Comparison of ENCODE assay signal across 13 cellular contexts in the genomic region with DNA sequence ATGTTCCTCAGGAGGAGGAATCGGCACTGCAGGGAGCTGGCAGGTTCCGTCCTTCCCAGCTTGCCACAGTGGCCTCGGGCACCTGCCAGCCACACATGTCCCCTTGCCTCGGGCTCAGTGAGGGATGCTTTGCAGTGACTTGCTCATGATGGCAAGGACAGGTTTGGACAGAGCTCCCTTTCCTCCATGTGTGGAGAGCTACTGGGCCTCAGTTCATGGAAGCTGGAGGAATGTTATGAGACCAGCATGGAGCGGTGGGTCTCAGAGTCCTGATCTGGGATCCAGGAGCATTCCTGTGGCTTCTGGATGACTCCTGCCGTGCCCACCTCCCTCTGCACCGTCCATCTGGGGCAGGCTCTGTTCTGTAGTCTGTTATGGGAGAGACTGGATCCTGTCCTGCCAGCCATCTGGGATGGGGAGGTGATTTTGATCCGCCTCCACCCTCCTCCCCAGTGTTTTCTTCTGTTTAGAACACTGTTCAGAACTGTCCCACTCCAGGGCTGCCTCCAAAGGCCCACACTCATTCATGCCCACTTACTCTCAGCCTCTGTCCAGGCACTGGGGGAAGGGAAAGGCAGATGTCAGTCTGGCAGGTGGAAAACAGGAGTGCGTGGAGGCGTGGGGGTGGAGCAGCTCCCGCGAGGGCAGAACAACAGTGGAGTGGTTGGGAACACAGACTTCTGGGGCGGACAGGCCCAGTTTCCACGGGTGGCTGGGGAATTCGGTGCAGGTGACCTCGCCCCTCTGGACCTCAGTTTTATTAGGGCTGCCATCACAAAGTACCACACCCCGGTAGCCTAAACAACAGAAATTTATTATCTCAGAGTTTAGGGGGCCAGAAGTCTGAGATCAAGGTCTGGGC. TPM values are rescaled to one million over a fixed set of nuclear protein-coding genes. Genes with fewer than 3 reads are reported as not detected.
DNase-seq lines count a peak whose midpoint lies in the region; ATAC-seq and TF ChIP-seq lines count a peak whose summit lies in the region.
"Had no signal": no experiment of that assay in that cellular context is flagged by ENCODE, and none has a peak within 500 bp of the region (broad histone marks: within the 10 kb centered on the region; RNA-seq: fewer than 3 reads in every experiment).

No MANE protein-coding gene starts in this region.

- H3K27ac Mint-ChIP-seq in endodermal cell (peak overlapping the region; percentile 73), progenitor cell of endocrine pancreas (peak overlapping the region; percentile 94)

- TF ChIP-seq CTCF in endodermal cell (conservative IDR thresholded peaks at IDR 0.05) (no peak), progenitor cell of endocrine pancreas (IDR thresholded peaks at IDR 0.05; ENCODE audit: unreplicated experiment) (no peak)

- H3K9ac ChIP-seq in endodermal cell (ENCODE audit: extremely low read depth, low read length, poor library complexity, severe bottlenecking) = no peak overlapping the region

- H3K27me3 Mint-ChIP-seq in endodermal cell (ENCODE audit: insufficient read depth) (no peaks in the 10 kb centered on the region), progenitor cell of endocrine pancreas (no peaks in the 10 kb centered on the region)

- no peaks in the 10 kb centered on the region for H3K36me3 ChIP-seq in endodermal cell (ENCODE audit: control insufficient read depth, insufficient read depth, low read length)

- DNase-seq in ELR (ENCODE audit: low read depth) (peak; percentile 28), NCI-H226 (peak; percentile 31), endodermal cell (no peak), progenitor cell of endocrine pancreas (ENCODE audit: low spot score, unreplicated experiment) (no peak), erythroblast (lab: John Stamatoyannopoulos, UW) (no peak), AG08396 (ENCODE audit: low spot score) (no peak)
- DNase-seq: activated T-cell treated with anti-CD3 and anti-CD28 coated beads for 4 hours; DMS153; Karpas-422; midbrain; stimulated activated CD4-positive, alpha-beta T cell treated with anti-CD3 and anti-CD28 coated beads, Interleukin-12 subunit alpha, Interleukin-12 subunit beta, amount 100 ng/mL, for 4 hours had no signal

- WGBS in endodermal cell (ENCODE audit: insufficient coverage in 1 of 2, insufficient read length in 1 of 2), 2 experiments = 90 to 91% methylated on average over 11 to 17 of the region's 17 CpGs

- H3K4me3 Mint-ChIP-seq in endodermal cell (no peak overlapping the region), progenitor cell of endocrine pancreas (ENCODE audit: low read depth) (no peak overlapping the region)

- H3K27ac ChIP-seq in endodermal cell (ENCODE audit: low read depth, low read length) = no peak overlapping the region

- H3K9me3 ChIP-seq in endodermal cell (ENCODE audit: control insufficient read depth, low read length) = peaks cover 8% of the 10 kb centered on the region

- peaks cover 11% of the 10 kb centered on the region for H3K4me1 Mint-ChIP-seq in endodermal cell
- peaks cover 18% of the 10 kb centered on the region for H3K4me1 Mint-ChIP-seq in progenitor cell of endocrine pancreas (ENCODE audit: low read depth)

- no peak for ATAC-seq in activated CD4-positive, CD25-positive, alpha-beta regulatory T cell treated with anti-CD3 and anti-CD28 coated beads, Interleukin-2, amount 50 U/mL, for 24 hours
- no peak for ATAC-seq in GM18520 (IDR thresholded peaks at IDR 0.05; ENCODE audit: unreplicated experiment)

- no peaks in the 10 kb centered on the region for H3K27me3 ChIP-seq in endodermal cell (ENCODE audit: control insufficient read depth, insufficient read depth, low read length, poor library complexity, severe bottlenecking)

- H3K36me3 Mint-ChIP-seq in endodermal cell (ENCODE audit: low read depth) = peaks cover 11% of the 10 kb centered on the region
- peaks cover 26% of the 10 kb centered on the region for H3K36me3 Mint-ChIP-seq in progenitor cell of endocrine pancreas (ENCODE audit: insufficient read depth)

- no peak for TF ChIP-seq POLR2A in erythroblast (IDR thresholded peaks at IDR 0.05; ENCODE audit: low read length)

- H3K9me3 Mint-ChIP-seq in endodermal cell (peaks cover 14% of the 10 kb centered on the region), progenitor cell of endocrine pancreas (ENCODE audit: low read depth) (peaks cover 6% of the 10 kb centered on the region)

- H3K4me3 ChIP-seq in endodermal cell (ENCODE audit: low read length) = no peak overlapping the region

- no peaks in the 10 kb centered on the region for H3K4me1 ChIP-seq in endodermal cell (ENCODE audit: control insufficient read depth, insufficient read depth, low read length)

RNA-seq across cellular contexts. Expression of gene SIPA1L3, which starts 59.4 kb away (rescaled TPM):
- total RNA-seq in endodermal cell = 10 to 100 TPM; 42.8 to 48.2 TPM
- 11.8 TPM for polyA plus RNA-seq in endodermal cell (2013, experiment 1 of 2)
- polyA plus RNA-seq in endodermal cell (2013, experiment 2 of 2) = 11.8 TPM
- 126 and 132 TPM in 2 replicates for total RNA-seq in progenitor cell of endocrine pancreas

Comparison
In these comparisons a context has a peak if more than half of its experiments do, and no peak if none do; other contexts are left out.
1. DNase-seq: peak in ELR (single experiment) and NCI-H226 (single experiment); none in endodermal cell (single experiment), progenitor cell of endocrine pancreas (single experiment), erythroblast (0 of 2) and AG08396 (single experiment).